11 cellular contexts compared by ENCODE assay signal in genomic region chr3:181278468-181279238, GRCh38.
DNase-seq lines count a peak whose midpoint lies in the region; ATAC-seq and TF ChIP-seq lines count a peak whose summit lies in the region.
"Had no signal": no experiment of that assay in that cellular context is flagged by ENCODE, and none has a peak within 500 bp of the region (broad histone marks: within the 10 kb centered on the region; RNA-seq: fewer than 3 reads in every experiment).

No MANE protein-coding gene starts in this region.

- peak in 53 of 56 donors; percentile 12 to 71 (median 45) for TF ChIP-seq CTCF in dorsolateral prefrontal cortex (IDR thresholded peaks at IDR 0.05 in 54 of 56, conservative IDR thresholded peaks at IDR 0.05 in 2 of 56; ENCODE audit: low read depth in 1 of 56, partially characterized antibody in 56 of 56)
- peak; percentile 38 for TF ChIP-seq CTCF in retinal pigment epithelial cell (conservative IDR thresholded peaks at IDR 0.05; ENCODE audit: low read depth, low read length)

- H3K27me3 Mint-ChIP-seq in T-helper 17 cell = peaks cover 6% of the 10 kb centered on the region
- H3K27me3 Mint-ChIP-seq: activated CD4-positive, alpha-beta T cell treated with anti-CD3 and anti-CD28 coated beads, Interleukin-2, amount 10 ng/mL, durations not matched to agents 24 days and 14 days had no signal

- no peak overlapping the region for H3K4me3 Mint-ChIP-seq in T-helper 17 cell
- H3K4me3 Mint-ChIP-seq: activated CD4-positive, alpha-beta T cell treated with anti-CD3 and anti-CD28 coated beads, Interleukin-2, amount 10 ng/mL, durations not matched to agents 24 days and 14 days had no signal

- H3K27ac ChIP-seq in dorsolateral prefrontal cortex = no peak overlapping the region
- H3K27ac ChIP-seq: ovary had no signal

- no peaks in the 10 kb centered on the region for H3K4me1 Mint-ChIP-seq in T-helper 17 cell
- H3K4me1 Mint-ChIP-seq: activated CD4-positive, alpha-beta T cell treated with anti-CD3 and anti-CD28 coated beads, Interleukin-2, amount 10 ng/mL, durations not matched to agents 24 days and 14 days had no signal

- H3K36me3 Mint-ChIP-seq in T-helper 17 cell (ENCODE audit: low read depth) = no peaks in the 10 kb centered on the region

- no peak overlapping the region for H3K27ac Mint-ChIP-seq in T-helper 17 cell
- H3K27ac Mint-ChIP-seq: activated CD4-positive, alpha-beta T cell treated with anti-CD3 and anti-CD28 coated beads, Interleukin-2, amount 10 ng/mL, durations not matched to agents 24 days and 14 days had no signal

- DNase-seq in DMS53 (lab: John Stamatoyannopoulos, UW) (peak; percentile 12), DMS53 treated with DMSO at 0.1 percent for 48 hours (lab: John Stamatoyannopoulos, UW; ENCODE audit: unreplicated experiment) (no peak), NCI-H2107 treated with DMSO at 0.1 percent for 48 hours (lab: John Stamatoyannopoulos, UW; ENCODE audit: unreplicated experiment) (peak; percentile 69), dorsolateral prefrontal cortex (no peak), retinal pigment epithelial cell (ENCODE audit: low read depth) (no peak), T-helper 17 cell (no peak), AG20443 (ENCODE audit: low spot score) (no peak)
- DNase-seq: activated CD4-positive, alpha-beta T cell treated with anti-CD3 and anti-CD28 coated beads, Interleukin-2, amount 10 ng/mL, durations not matched to agents 24 days and 14 days; HCEC 1CT; ovary had no signal

- intact Hi-C loops in dorsolateral prefrontal cortex (cut with DNase I) = loop anchor here (5.0 kb wide), 2 partner anchors 71 to 424 kb away; no protein-coding TSS in a partner anchor

- H3K27me3 ChIP-seq in dorsolateral prefrontal cortex = no peaks in the 10 kb centered on the region
- H3K27me3 ChIP-seq: ovary had no signal

- peak overlapping the region in 55 of 59 donors; percentile 1 to 60 (median 34) for H3K4me3 ChIP-seq in dorsolateral prefrontal cortex
- no peak overlapping the region for H3K4me3 ChIP-seq in retinal pigment epithelial cell (ENCODE audit: low read length)
- H3K4me3 ChIP-seq: ovary had no signal

- no peak for ATAC-seq in T-helper 17 cell
- no peak for ATAC-seq in HG02642 (IDR thresholded peaks at IDR 0.05; ENCODE audit: poor library complexity, unreplicated experiment)

- H3K9me3 ChIP-seq in T-helper 17 cell (ENCODE audit: control insufficient read depth, low read length, poor library complexity, severe bottlenecking) = no peaks in the 10 kb centered on the region
- H3K9me3 ChIP-seq: ovary had no signal

Comparison
In these comparisons a context has a peak if more than half of its experiments do, and no peak if none do; other contexts are left out.
1. DNase-seq: peak in DMS53 (single experiment) and NCI-H2107 treated with DMSO at 0.1 percent for 48 hours (single experiment); none in DMS53 treated with DMSO at 0.1 percent for 48 hours (single experiment), dorsolateral prefrontal cortex (0 of 10), retinal pigment epithelial cell (single experiment), T-helper 17 cell (0 of 3) and AG20443 (single experiment).